In genomic region chr19:46489445-46490272, GRCh38 we compare ENCODE assay signal across 1 cellular context.
TF ChIP-seq lines count a peak whose summit lies in the region.

No MANE protein-coding gene starts in this region.

TF ChIP-seq in WTC11, 78 proteins besides CTCF, POLR2A, EP300 and RAD21 (continued from another document):
- TF ChIP-seq ZBTB43 (CRISPR knock-in tag; IDR thresholded peaks at IDR 0.05) = 0 out of 2 replicates have a peak, but pooled peaks have one; percentile 84
- no peak for TF ChIP-seq ZNF396 (CRISPR knock-in tag; IDR thresholded peaks at IDR 0.05; ENCODE audit: borderline replicate concordance)
- no peak for TF ChIP-seq SOX15 (CRISPR knock-in tag; IDR thresholded peaks at IDR 0.05)
- TF ChIP-seq, protein P1, sequence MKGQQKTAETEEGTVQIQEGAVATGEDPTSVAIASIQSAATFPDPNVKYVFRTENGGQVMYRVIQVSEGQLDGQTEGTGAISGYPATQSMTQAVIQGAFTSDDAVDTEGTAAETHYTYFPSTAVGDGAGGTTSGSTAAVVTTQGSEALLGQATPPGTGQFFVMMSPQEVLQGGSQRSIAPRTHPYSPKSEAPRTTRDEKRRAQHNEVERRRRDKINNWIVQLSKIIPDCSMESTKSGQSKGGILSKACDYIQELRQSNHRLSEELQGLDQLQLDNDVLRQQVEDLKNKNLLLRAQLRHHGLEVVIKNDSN (CRISPR knock-in tag; IDR thresholded peaks at IDR 0.05) = 0 out of 2 replicates have a peak, but pooled peaks have one; percentile 15
- peak; percentile 81 for TF ChIP-seq ETV6 (CRISPR knock-in tag; IDR thresholded peaks at IDR 0.05)
- TF ChIP-seq, protein P2, sequence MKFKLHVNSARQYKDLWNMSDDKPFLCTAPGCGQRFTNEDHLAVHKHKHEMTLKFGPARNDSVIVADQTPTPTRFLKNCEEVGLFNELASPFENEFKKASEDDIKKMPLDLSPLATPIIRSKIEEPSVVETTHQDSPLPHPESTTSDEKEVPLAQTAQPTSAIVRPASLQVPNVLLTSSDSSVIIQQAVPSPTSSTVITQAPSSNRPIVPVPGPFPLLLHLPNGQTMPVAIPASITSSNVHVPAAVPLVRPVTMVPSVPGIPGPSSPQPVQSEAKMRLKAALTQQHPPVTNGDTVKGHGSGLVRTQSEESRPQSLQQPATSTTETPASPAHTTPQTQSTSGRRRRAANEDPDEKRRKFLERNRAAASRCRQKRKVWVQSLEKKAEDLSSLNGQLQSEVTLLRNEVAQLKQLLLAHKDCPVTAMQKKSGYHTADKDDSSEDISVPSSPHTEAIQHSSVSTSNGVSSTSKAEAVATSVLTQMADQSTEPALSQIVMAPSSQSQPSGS (CRISPR knock-in tag; IDR thresholded peaks at IDR 0.05; ENCODE audit: borderline replicate concordance, low read depth) = no peak
- no peak for TF ChIP-seq NR2C2 (CRISPR knock-in tag; IDR thresholded peaks at IDR 0.05)
- no peak for TF ChIP-seq ATF1 (CRISPR knock-in tag; IDR thresholded peaks at IDR 0.05)
- TF ChIP-seq CDX4 (CRISPR knock-in tag; IDR thresholded peaks at IDR 0.05; ENCODE audit: borderline replicate concordance) = no peak
